In genomic region chr12:13784504-13784903, GRCh38 we compare ENCODE assay signal across 18 cellular contexts.
"Had no signal": no experiment of that assay in that cellular context is flagged by ENCODE, and none has a peak within 500 bp of the region (broad histone marks: within the 10 kb centered on the region; RNA-seq: fewer than 3 reads in every experiment).

No MANE protein-coding gene starts in this region.

- H3K36me3 Mint-ChIP-seq: activated naive CD4-positive, alpha-beta T cell treated with anti-CD3 and anti-CD28 coated beads, Interleukin-2, amount 10 ng/mL, durations not matched to agents 7 days and 5 days had no signal

- H3K36me3 ChIP-seq: pancreas had no signal

- ATAC-seq: activated T-helper 17 cell treated with anti-CD3 and anti-CD28 coated beads, Interleukin-2, amount 50 U/mL, for 72 hours; body of pancreas; left lobe of liver; pancreas; stimulated activated naive CD8-positive, alpha-beta T cell treated with anti-CD3 and anti-CD28 coated beads, Interleukin-15, amount 100 ng/mL, for 72 hours had no signal

- H3K9me3 ChIP-seq: body of pancreas, pancreas, testis had no signal

- H3K4me3 ChIP-seq: body of pancreas, pancreas, skin epidermis, testis had no signal

- H3K27ac ChIP-seq: body of pancreas, pancreas, skin epidermis, testis had no signal

- H3K27ac Mint-ChIP-seq: activated naive CD4-positive, alpha-beta T cell treated with anti-CD3 and anti-CD28 coated beads, Interleukin-2, amount 10 ng/mL, durations not matched to agents 7 days and 5 days; activated T-helper 17 cell treated with anti-CD3 and anti-CD28 coated beads, Interleukin-2, amount 50 U/mL, for 72 hours; endodermal cell; stimulated activated naive CD8-positive, alpha-beta T cell treated with anti-CD3 and anti-CD28 coated beads, Interleukin-15, amount 100 ng/mL, for 72 hours; T-helper 1 cell treated with Interleukin-12 subunit alpha and Interleukin-12 subunit beta and Interleukin-4 antibody, amounts not matched to agents 30 μg/mL and 1 μg/mL, for 36 hours had no signal

- H3K4me3 Mint-ChIP-seq: activated naive CD4-positive, alpha-beta T cell treated with anti-CD3 and anti-CD28 coated beads, Interleukin-2, amount 10 ng/mL, durations not matched to agents 7 days and 5 days; activated T-helper 17 cell treated with anti-CD3 and anti-CD28 coated beads, Interleukin-2, amount 50 U/mL, for 72 hours; central memory CD8-positive, alpha-beta T cell; endodermal cell; neural crest cell; stimulated activated naive CD8-positive, alpha-beta T cell treated with anti-CD3 and anti-CD28 coated beads, Interleukin-15, amount 100 ng/mL, for 72 hours; T-helper 1 cell treated with Interleukin-12 subunit alpha and Interleukin-12 subunit beta and Interleukin-4 antibody, amounts not matched to agents 30 μg/mL and 1 μg/mL, for 36 hours had no signal

- DNase-seq: activated CD4-positive, alpha-beta T cell treated with anti-CD3 and anti-CD28 coated beads, Interleukin-2, amount 50 U/mL, for 1 hour; activated CD4-positive, CD25-positive, alpha-beta regulatory T cell; activated naive CD4-positive, alpha-beta T cell treated with anti-CD3 and anti-CD28 coated beads, Interleukin-2, amount 10 ng/mL, durations not matched to agents 7 days and 5 days; activated T-cell treated with anti-CD3 and anti-CD28 coated beads for 4 hours; body of pancreas; dermis blood vessel endothelial cell; endodermal cell; mesenchymal stem cell; pancreas; stimulated activated CD4-positive, alpha-beta T cell treated with anti-CD3 and anti-CD28 coated beads, Interleukin-4, amount 100 ng/mL, for 4 hours; stimulated activated naive CD8-positive, alpha-beta T cell treated with anti-CD3 and anti-CD28 coated beads, Interleukin-15, amount 100 ng/mL, for 72 hours; testis had no signal

- H3K4me1 ChIP-seq: body of pancreas, pancreas, testis had no signal

- H3K27me3 ChIP-seq: body of pancreas, pancreas, testis had no signal

- H3K27me3 Mint-ChIP-seq: activated naive CD4-positive, alpha-beta T cell treated with anti-CD3 and anti-CD28 coated beads, Interleukin-2, amount 10 ng/mL, durations not matched to agents 7 days and 5 days had no signal

- H3K9me3 Mint-ChIP-seq: activated naive CD4-positive, alpha-beta T cell treated with anti-CD3 and anti-CD28 coated beads, Interleukin-2, amount 10 ng/mL, durations not matched to agents 7 days and 5 days; central memory CD8-positive, alpha-beta T cell; endodermal cell; neural crest cell; stimulated activated naive CD8-positive, alpha-beta T cell treated with anti-CD3 and anti-CD28 coated beads, Interleukin-15, amount 100 ng/mL, for 72 hours; T-helper 1 cell treated with Interleukin-12 subunit alpha and Interleukin-12 subunit beta and Interleukin-4 antibody, amounts not matched to agents 30 μg/mL and 1 μg/mL, for 36 hours had no signal

- H3K4me1 Mint-ChIP-seq: activated naive CD4-positive, alpha-beta T cell treated with anti-CD3 and anti-CD28 coated beads, Interleukin-2, amount 10 ng/mL, durations not matched to agents 7 days and 5 days; activated T-helper 17 cell treated with anti-CD3 and anti-CD28 coated beads, Interleukin-2, amount 50 U/mL, for 72 hours; central memory CD8-positive, alpha-beta T cell; stimulated activated naive CD8-positive, alpha-beta T cell treated with anti-CD3 and anti-CD28 coated beads, Interleukin-15, amount 100 ng/mL, for 72 hours had no signal
